ENCODE assay signal across 16 cellular contexts in genomic region chr17:71983828-71984227, GRCh38.
"Had no signal": no experiment of that assay in that cellular context is flagged by ENCODE, and none has a peak within 500 bp of the region (broad histone marks: within the 10 kb centered on the region; RNA-seq: fewer than 3 reads in every experiment).

No MANE protein-coding gene starts in this region.

- H3K27ac ChIP-seq: gastroesophageal sphincter, pancreas, thoracic aorta had no signal

- H3K9me3 ChIP-seq: gastroesophageal sphincter, pancreas, thoracic aorta had no signal

- H3K4me3 Mint-ChIP-seq: activated B cell treated with CpG ODN at 0.5 μM for 24 hours; neural crest cell; stimulated activated naive CD8-positive, alpha-beta T cell treated with anti-CD3 and anti-CD28 coated beads, Interleukin-15, Interleukin-2, amounts not matched to agents 100 ng/mL and 50 ng/mL, for 24 hours; T-helper 1 cell treated with Interleukin-12 subunit alpha and Interleukin-12 subunit beta and Interleukin-4 antibody, amounts not matched to agents 30 μg/mL and 1 μg/mL, for 36 hours had no signal

- H3K9me3 Mint-ChIP-seq: activated B cell treated with CpG ODN at 0.5 μM for 24 hours, neural crest cell had no signal

- FAIRE-seq: astrocyte, colon, endothelial cell of umbilical vein, pancreas, TTC549 had no signal

- H3K36me3 ChIP-seq: gastroesophageal sphincter, pancreas, thoracic aorta had no signal

- H3K27me3 ChIP-seq: gastroesophageal sphincter, pancreas had no signal

- ATAC-seq: gastroesophageal sphincter, pancreas, SK-N-SH treated with all-trans-retinoic acid at 6 μM for 48 hours had no signal

- H3K4me1 ChIP-seq: gastroesophageal sphincter, pancreas had no signal

- H3K4me3 ChIP-seq: gastroesophageal sphincter, pancreas, thoracic aorta had no signal

- H3K27ac Mint-ChIP-seq: activated B cell treated with CpG ODN at 0.5 μM for 24 hours; stimulated activated naive CD8-positive, alpha-beta T cell treated with anti-CD3 and anti-CD28 coated beads, Interleukin-15, Interleukin-2, amounts not matched to agents 100 ng/mL and 50 ng/mL, for 24 hours; T-helper 1 cell treated with Interleukin-12 subunit alpha and Interleukin-12 subunit beta and Interleukin-4 antibody, amounts not matched to agents 30 μg/mL and 1 μg/mL, for 36 hours had no signal

- H3K27me3 Mint-ChIP-seq: activated B cell treated with CpG ODN at 0.5 μM for 24 hours; stimulated activated naive CD8-positive, alpha-beta T cell treated with anti-CD3 and anti-CD28 coated beads, Interleukin-15, Interleukin-2, amounts not matched to agents 100 ng/mL and 50 ng/mL, for 24 hours had no signal

- H3K4me1 Mint-ChIP-seq: activated B cell treated with CpG ODN at 0.5 μM for 24 hours, neural crest cell had no signal

- DNase-seq: activated B cell treated with CpG ODN at 0.5 μM for 24 hours; activated gamma-delta T cell; activated T-cell treated with anti-CD3 and anti-CD28 coated beads, Interleukin-2, amount 50 U/mL, for 1 hour; pancreas; retina; SHP77 had no signal
